Comparison of ENCODE assay signal across 8 cellular contexts in genomic region chr2:181393472-181393871, GRCh38.
DNase-seq lines count a peak whose midpoint lies in the region; ATAC-seq and TF ChIP-seq lines count a peak whose summit lies in the region.

No MANE protein-coding gene starts in this region.

- no peaks in the 10 kb centered on the region for H3K27me3 Mint-ChIP-seq in activated naive CD8-positive, alpha-beta T cell

- ATAC-seq in GM21381 (IDR thresholded peaks at IDR 0.05; ENCODE audit: unreplicated experiment) = peak; percentile 58
- peak; percentile 67 for ATAC-seq in mucosa of descending colon
- ATAC-seq in GM21515 (IDR thresholded peaks at IDR 0.05; ENCODE audit: unreplicated experiment) = no peak

- intact Hi-C loops in mucosa of descending colon (cut with DNase I, micrococcal nuclease) = no loop called here

- peak overlapping the region; percentile 85 for H3K27ac Mint-ChIP-seq in activated naive CD8-positive, alpha-beta T cell

- peaks cover 5% of the 10 kb centered on the region for H3K36me3 Mint-ChIP-seq in activated naive CD8-positive, alpha-beta T cell

- no peaks in the 10 kb centered on the region for H3K9me3 ChIP-seq in mucosa of descending colon

- H3K9me3 Mint-ChIP-seq in activated naive CD8-positive, alpha-beta T cell (ENCODE audit: low read depth) = peaks cover 3% of the 10 kb centered on the region

- TF ChIP-seq CTCF in mucosa of descending colon (IDR thresholded peaks at IDR 0.05) = no peak

- DNase-seq in COLO668 (lab: John Stamatoyannopoulos, UW; ENCODE audit: unreplicated experiment) (peak; percentile 6), NCI-H1436 (lab: John Stamatoyannopoulos, UW) (peak; percentile 12), mucosa of descending colon (no peak), anterior cingulate cortex (lab: John Stamatoyannopoulos, UW) (no peak), mesenteric fat pad (ENCODE audit: low spot score) (no peak)

- no peaks in the 10 kb centered on the region for H3K4me1 ChIP-seq in mucosa of descending colon (ENCODE audit: low read depth)

- H3K4me1 Mint-ChIP-seq in activated naive CD8-positive, alpha-beta T cell (ENCODE audit: low read depth) = peaks cover 31% of the 10 kb centered on the region

- H3K4me3 ChIP-seq in mucosa of descending colon = no peak overlapping the region

- peak overlapping the region; percentile 62 for H3K4me3 Mint-ChIP-seq in activated naive CD8-positive, alpha-beta T cell

- no peaks in the 10 kb centered on the region for H3K36me3 ChIP-seq in mucosa of descending colon (ENCODE audit: low read depth)

Comparison
In these comparisons a context has a peak if more than half of its experiments do, and no peak if none do; other contexts are left out.
1. DNase-seq: peak in COLO668 (single experiment) and NCI-H1436 (single experiment); none in mucosa of descending colon (0 of 3), anterior cingulate cortex (0 of 58) and mesenteric fat pad (single experiment).